18 cellular contexts compared by ENCODE assay signal in genomic region chr3:177093966-177094365, GRCh38.
DNase-seq lines count a peak whose midpoint lies in the region; ATAC-seq and TF ChIP-seq lines count a peak whose summit lies in the region.
"Had no signal": no experiment of that assay in that cellular context is flagged by ENCODE, and none has a peak within 500 bp of the region (broad histone marks: within the 10 kb centered on the region; RNA-seq: fewer than 3 reads in every experiment).

No MANE protein-coding gene starts in this region.

- H3K79me2 ChIP-seq in SU-DHL-6 (ENCODE audit: insufficient read depth, low read length) = peaks cover 100% of the 10 kb centered on the region

- no peak overlapping the region for H2AFZ ChIP-seq in SU-DHL-6 (ENCODE audit: low read depth, low read length, severe bottlenecking)
- H2AFZ ChIP-seq: GM23248 had no signal

- H3K27me3 ChIP-seq in SU-DHL-6 (ENCODE audit: low read length) (no peaks in the 10 kb centered on the region), MG63 (no peaks in the 10 kb centered on the region)

- H3K4me3 Mint-ChIP-seq in stimulated activated naive CD8-positive, alpha-beta T cell treated with anti-CD3 and anti-CD28 coated beads, Interleukin-15, Interleukin-2, amounts not matched to agents 100 ng/mL and 50 ng/mL, for 24 hours = no peak overlapping the region
- no peak overlapping the region for H3K4me3 Mint-ChIP-seq in chondrocyte (ENCODE audit: unreplicated experiment)

- TF ChIP-seq CTCF in SU-DHL-6 (IDR thresholded peaks at IDR 0.05; ENCODE audit: insufficient read depth, low read length, poor library complexity, severe bottlenecking) = no peak
- no peak for TF ChIP-seq CTCF in chondrocyte (IDR thresholded peaks at IDR 0.05)

- H3K9me3 Mint-ChIP-seq in stimulated activated naive CD8-positive, alpha-beta T cell treated with anti-CD3 and anti-CD28 coated beads, Interleukin-15, Interleukin-2, amounts not matched to agents 100 ng/mL and 50 ng/mL, for 24 hours = peaks cover 34% of the 10 kb centered on the region
- H3K9me3 Mint-ChIP-seq in chondrocyte (ENCODE audit: low read depth) = peaks cover 18% of the 10 kb centered on the region

- peaks cover 35% of the 10 kb centered on the region for H3K36me3 ChIP-seq in SU-DHL-6 (ENCODE audit: low read length)
- H3K36me3 ChIP-seq in MG63 = peaks cover 31% of the 10 kb centered on the region

- H3K27ac Mint-ChIP-seq in stimulated activated naive CD8-positive, alpha-beta T cell treated with anti-CD3 and anti-CD28 coated beads, Interleukin-15, Interleukin-2, amounts not matched to agents 100 ng/mL and 50 ng/mL, for 24 hours = peak overlapping the region; percentile 12
- peak overlapping the region; percentile 25 for H3K27ac Mint-ChIP-seq in chondrocyte (ENCODE audit: unreplicated experiment)

- peak overlapping the region; percentile 2 for H3K4me2 ChIP-seq in SU-DHL-6 (ENCODE audit: low read depth, low read length, poor library complexity, severe bottlenecking)

- H3K9me2 ChIP-seq in SU-DHL-6 (replicated peaks; ENCODE audit: insufficient read depth, low read length) = no peaks in the 10 kb centered on the region

- H3K4me3 ChIP-seq in SU-DHL-6 (ENCODE audit: insufficient read depth, low read length, poor library complexity, severe bottlenecking) (no peak overlapping the region), MG63 (no peak overlapping the region)
- H3K4me3 ChIP-seq: GM12878, GM23248 had no signal

- peaks cover 84% of the 10 kb centered on the region for H3K36me3 Mint-ChIP-seq in stimulated activated naive CD8-positive, alpha-beta T cell treated with anti-CD3 and anti-CD28 coated beads, Interleukin-15, Interleukin-2, amounts not matched to agents 100 ng/mL and 50 ng/mL, for 24 hours (ENCODE audit: low read depth)
- H3K36me3 Mint-ChIP-seq in chondrocyte (ENCODE audit: low read depth) = peaks cover 21% of the 10 kb centered on the region

- H3K9me3 ChIP-seq in SU-DHL-6 (ENCODE audit: insufficient read depth, low read length) = no peaks in the 10 kb centered on the region
- H3K9me3 ChIP-seq in MG63 = peaks cover 17% of the 10 kb centered on the region

- DNase-seq in stimulated activated naive CD8-positive, alpha-beta T cell treated with anti-CD3 and anti-CD28 coated beads, Interleukin-15, Interleukin-2, amounts not matched to agents 100 U/mL and 50 U/mL, for 24 hours = no peak
- DNase-seq in chondrocyte (ENCODE audit: low spot score) = no peak
- DNase-seq in MG63 = no peak
- DNase-seq: C1 segment of cervical spinal cord; Calu3; CD4-positive, alpha-beta memory T cell; COR-L47; DMS153; DND-41; EL; GDM1; GM23248; H7; HCEC 1CT had no signal

- H3K4me1 Mint-ChIP-seq in stimulated activated naive CD8-positive, alpha-beta T cell treated with anti-CD3 and anti-CD28 coated beads, Interleukin-15, Interleukin-2, amounts not matched to agents 100 ng/mL and 50 ng/mL, for 24 hours (ENCODE audit: low read depth) = peaks cover 33% of the 10 kb centered on the region
- H3K4me1 Mint-ChIP-seq in chondrocyte (ENCODE audit: low read depth) = peaks cover 65% of the 10 kb centered on the region

- H3F3A ChIP-seq in SU-DHL-6 (ENCODE audit: insufficient read depth) = peaks cover 67% of the 10 kb centered on the region

- H3K27me3 Mint-ChIP-seq in stimulated activated naive CD8-positive, alpha-beta T cell treated with anti-CD3 and anti-CD28 coated beads, Interleukin-15, Interleukin-2, amounts not matched to agents 100 ng/mL and 50 ng/mL, for 24 hours = no peaks in the 10 kb centered on the region
- no peaks in the 10 kb centered on the region for H3K27me3 Mint-ChIP-seq in chondrocyte (ENCODE audit: low read depth)
- H3K27me3 Mint-ChIP-seq: CD4-positive, alpha-beta memory T cell had no signal

- no peak for ATAC-seq in stimulated activated naive CD8-positive, alpha-beta T cell treated with anti-CD3 and anti-CD28 coated beads, Interleukin-15, Interleukin-2, amounts not matched to agents 100 U/mL and 50 U/mL, for 24 hours
- no peak for ATAC-seq in HG02623 (IDR thresholded peaks at IDR 0.05; ENCODE audit: unreplicated experiment)
- ATAC-seq: GM12878 had no signal

- H4K20me1 ChIP-seq in SU-DHL-6 (ENCODE audit: low read depth, low read length) = peaks cover 29% of the 10 kb centered on the region

- H3K27ac ChIP-seq in SU-DHL-6 (ENCODE audit: low read depth, low read length) = peak overlapping the region; percentile 55; the same call in 1 of the 2 replicates
- H3K27ac ChIP-seq: GM23248 had no signal

- no peak overlapping the region for H3K9ac ChIP-seq in SU-DHL-6 (ENCODE audit: low read length)
- H3K9ac ChIP-seq: GM23248 had no signal
